ENCODE assay signal across 13 cellular contexts in the genomic region with DNA sequence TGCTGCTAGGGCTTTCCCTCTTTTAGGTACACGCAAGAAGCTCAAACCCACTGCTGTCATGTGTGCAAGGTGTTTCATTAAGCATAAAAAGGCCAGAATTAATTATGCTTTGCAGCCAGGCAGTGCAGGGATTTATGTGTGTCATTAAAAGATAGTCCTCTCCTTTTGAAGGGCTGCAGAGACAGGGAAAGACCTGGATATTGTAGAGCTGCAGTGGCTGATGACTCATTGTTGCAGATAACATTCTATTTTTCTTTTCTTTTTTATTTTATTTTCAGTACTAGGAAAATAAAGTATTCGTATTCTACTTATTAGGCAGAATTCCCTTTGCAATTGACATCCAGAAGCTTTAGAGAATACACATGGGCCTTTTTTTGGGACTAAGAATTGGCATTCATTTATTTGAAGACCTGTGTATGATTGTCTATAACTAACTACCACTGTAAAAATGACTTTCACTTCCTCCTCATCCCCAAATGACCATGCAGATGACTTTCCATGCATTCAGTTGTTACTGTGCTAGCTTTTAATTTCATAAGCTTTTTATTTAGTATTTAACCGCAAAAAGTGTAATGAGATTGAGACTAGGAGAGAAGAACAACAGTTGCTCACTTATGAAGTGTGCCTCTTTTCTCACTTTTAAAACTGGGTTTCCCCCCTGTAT.
DNase-seq lines count a peak whose midpoint lies in the region; ATAC-seq and TF ChIP-seq lines count a peak whose summit lies in the region.
"Had no signal": no experiment of that assay in that cellular context is flagged by ENCODE, and none has a peak within 500 bp of the region (broad histone marks: within the 10 kb centered on the region; RNA-seq: fewer than 3 reads in every experiment).

No MANE protein-coding gene starts in this region.

- H3K27ac ChIP-seq in left ventricle myocardium inferior (replicated peaks): peak overlapping the region; percentile 95
- H3K27ac ChIP-seq: BLaER1 treated with 17β-estradiol and CSF1 and Interleukin-3, amounts not matched to agents 10 nM and 100 nM had no signal

- DNase-seq in left ventricle myocardium inferior (no peak), cardiac septum (ENCODE audit: low spot score) (no peak), RPMI7951 (ENCODE audit: low read depth) (peak; percentile 31), immature natural killer cell (no peak), NCI-H524 (lab: John Stamatoyannopoulos, UW) (no peak), cerebellum (ENCODE audit: low spot score) (no peak), NCI-H187 (lab: John Stamatoyannopoulos, UW) (no peak)
- DNase-seq: activated CD4-positive, CD25-positive, alpha-beta regulatory T cell; activated effector memory CD4-positive, alpha-beta T cell treated with anti-CD3 and anti-CD28 coated beads, Interleukin-2, amount 50 U/mL, for 16 hours; NCI-H1048; posterior cingulate gyrus had no signal

- H3K36me3 ChIP-seq in left ventricle myocardium inferior: peaks cover 9% of the 10 kb centered on the region

- H3K27me3 Mint-ChIP-seq in immature natural killer cell (ENCODE audit: low read depth in 3 of 3): peaks cover 0 to 2% (median 0%) of the 10 kb centered on the region in 3 donors

- peak overlapping the region; percentile 78 for H3K4me3 ChIP-seq in left ventricle myocardium inferior
- H3K4me3 ChIP-seq: BLaER1 treated with 17β-estradiol and CSF1 and Interleukin-3, amounts not matched to agents 10 nM and 100 nM had no signal

- no peaks in the 10 kb centered on the region for H3K9me3 Mint-ChIP-seq in immature natural killer cell

- H3K36me3 Mint-ChIP-seq in immature natural killer cell: peaks cover 17 to 29% (median 17%) of the 10 kb centered on the region in 3 donors

- H3K4me1 ChIP-seq in left ventricle myocardium inferior: peaks cover 84% of the 10 kb centered on the region
- H3K4me1 ChIP-seq: BLaER1 treated with 17β-estradiol and CSF1 and Interleukin-3, amounts not matched to agents 10 nM and 100 nM had no signal

- no peaks in the 10 kb centered on the region for H3K27me3 ChIP-seq in left ventricle myocardium inferior (ENCODE audit: low read depth)

- peaks cover 47 to 81% of the 10 kb centered on the region in 2 donors for H3K4me1 Mint-ChIP-seq in immature natural killer cell

- peak overlapping the region; percentile 66 to 88 (median 79) for H3K4me3 Mint-ChIP-seq in immature natural killer cell

- intact Hi-C loops in left ventricle myocardium inferior (cut with micrococcal nuclease) (no loop called here), cardiac septum (cut with DNase I) (loop anchor here (5.0 kb wide), 4 partner anchors 44 to 89 kb away; no protein-coding TSS in a partner anchor)

- ATAC-seq in HG02970 (IDR thresholded peaks at IDR 0.05; ENCODE audit: low FRiP score, unreplicated experiment): no peak

- H3K9me3 ChIP-seq in left ventricle myocardium inferior (replicated peaks): no peaks in the 10 kb centered on the region

- no peak for TF ChIP-seq CTCF in left ventricle myocardium inferior (IDR thresholded peaks at IDR 0.05; ENCODE audit: borderline replicate concordance)

- H3K27ac Mint-ChIP-seq in immature natural killer cell: peak overlapping the region in 4 of 6 donors; percentile 26 to 78 (median 70)
